ENCODE assay signal across 24 cellular contexts in the genomic region with DNA sequence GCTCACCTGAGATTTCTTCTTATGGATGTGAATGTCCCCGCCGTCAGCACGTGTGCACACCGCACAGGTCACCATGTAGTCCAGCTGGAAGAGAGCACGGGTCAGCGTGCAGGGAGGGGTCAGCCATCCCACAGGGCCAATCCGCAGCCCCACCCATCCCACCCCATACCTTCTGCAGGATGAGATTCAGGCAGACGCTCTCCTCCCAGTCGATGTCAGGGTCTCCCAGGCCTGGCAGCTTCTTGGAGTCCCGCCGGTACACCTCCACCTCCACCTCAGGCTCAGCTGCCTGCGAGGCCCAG.
"Had no signal": no experiment of that assay in that cellular context is flagged by ENCODE, and none has a peak within 500 bp of the region (broad histone marks: within the 10 kb centered on the region; RNA-seq: fewer than 3 reads in every experiment).

No MANE protein-coding gene starts in this region.

- H3K27me3 Mint-ChIP-seq: activated CD8-positive, alpha-beta memory T cell treated with anti-CD3 and anti-CD28 coated beads, Interleukin-2, amount 10 ng/mL, durations not matched to agents 7 days and 5 days; activated naive CD4-positive, alpha-beta T cell treated with anti-CD3 and anti-CD28 coated beads, Interleukin-2, amount 10 ng/mL, durations not matched to agents 7 days and 5 days; activated naive CD8-positive, alpha-beta T cell treated with anti-CD3 and anti-CD28 coated beads for 36 hours; activated T-cell treated with anti-CD3 and anti-CD28 coated beads, Interleukin-2, amount 50 U/mL, for 24 hours; IgD-negative memory B cell; T-cell had no signal

- H3K27ac ChIP-seq: breast epithelium, PC-9, SK-N-MC, VCaP had no signal

- H3K27me3 ChIP-seq: breast epithelium had no signal

- H3K4me2 ChIP-seq: PC-9 had no signal

- H3K9me3 ChIP-seq: breast epithelium had no signal

- DNase-seq: activated CD4-positive, CD25-positive, alpha-beta regulatory T cell; activated CD8-positive, alpha-beta memory T cell treated with anti-CD3 and anti-CD28 coated beads, Interleukin-2, amount 10 ng/mL, durations not matched to agents 7 days and 5 days; activated gamma-delta T cell treated with Interleukin-2 at 50 U/mL for 16 hours; activated naive CD4-positive, alpha-beta T cell treated with anti-CD3 and anti-CD28 coated beads, Interleukin-2, amount 10 ng/mL, durations not matched to agents 7 days and 5 days; activated naive CD8-positive, alpha-beta T cell treated with anti-CD3 and anti-CD28 coated beads for 36 hours; activated T-cell treated with anti-CD3 and anti-CD28 coated beads, Interleukin-2, amount 50 U/mL, for 24 hours; central memory CD4-positive, alpha-beta T cell; KG1; NCI-H1092 treated with DMSO at 0.1 percent for 48 hours; NCI-H1417 treated with DMSO at 0.1 percent for 48 hours; NCI-H1694; NCI-H2029; NCI-H2107; NCI-H2171 treated with DMSO at 0.1 percent for 48 hours; NCI-H226; NCI-H526 treated with DMSO at 0.1 percent for 48 hours; PC-9; SIG-M5; T-cell had no signal

- H3K4me3 Mint-ChIP-seq: activated CD8-positive, alpha-beta memory T cell treated with anti-CD3 and anti-CD28 coated beads, Interleukin-2, amount 10 ng/mL, durations not matched to agents 7 days and 5 days; activated naive CD4-positive, alpha-beta T cell treated with anti-CD3 and anti-CD28 coated beads, Interleukin-2, amount 10 ng/mL, durations not matched to agents 7 days and 5 days; activated naive CD8-positive, alpha-beta T cell treated with anti-CD3 and anti-CD28 coated beads for 36 hours; activated T-cell treated with anti-CD3 and anti-CD28 coated beads, Interleukin-2, amount 50 U/mL, for 24 hours; activated T-helper 1 cell treated with anti-CD3 and anti-CD28 coated beads, Interleukin-12 subunit alpha, Interleukin-12 subunit beta, Interleukin-2, Interleukin-4 antibody, amounts not matched to agents 30 ng/mL and 10 ng/mL and 1 ng/mL, durations not matched to agents 14 hours and 24 hours and 36 hours; IgD-negative memory B cell; T-cell had no signal

- H3K4me3 ChIP-seq: breast epithelium, PC-9, SK-N-MC had no signal

- H2AFZ ChIP-seq: PC-9 had no signal

- H3K4me1 ChIP-seq: breast epithelium had no signal

- ATAC-seq: activated CD8-positive, alpha-beta memory T cell treated with anti-CD3 and anti-CD28 coated beads, Interleukin-2, amount 10 ng/mL, durations not matched to agents 7 days and 5 days; T-cell had no signal

- H3K9me3 Mint-ChIP-seq: activated naive CD4-positive, alpha-beta T cell treated with anti-CD3 and anti-CD28 coated beads, Interleukin-2, amount 10 ng/mL, durations not matched to agents 7 days and 5 days; activated naive CD8-positive, alpha-beta T cell treated with anti-CD3 and anti-CD28 coated beads for 36 hours; activated T-cell treated with anti-CD3 and anti-CD28 coated beads, Interleukin-2, amount 50 U/mL, for 24 hours; activated T-helper 1 cell treated with anti-CD3 and anti-CD28 coated beads, Interleukin-12 subunit alpha, Interleukin-12 subunit beta, Interleukin-2, Interleukin-4 antibody, amounts not matched to agents 30 ng/mL and 10 ng/mL and 1 ng/mL, durations not matched to agents 14 hours and 24 hours and 36 hours; IgD-negative memory B cell; T-cell had no signal

- H3K36me3 ChIP-seq: breast epithelium had no signal

- H3K36me3 Mint-ChIP-seq: activated naive CD4-positive, alpha-beta T cell treated with anti-CD3 and anti-CD28 coated beads, Interleukin-2, amount 10 ng/mL, durations not matched to agents 7 days and 5 days had no signal

- H3K4me1 Mint-ChIP-seq: activated naive CD4-positive, alpha-beta T cell treated with anti-CD3 and anti-CD28 coated beads, Interleukin-2, amount 10 ng/mL, durations not matched to agents 7 days and 5 days; activated naive CD8-positive, alpha-beta T cell treated with anti-CD3 and anti-CD28 coated beads for 36 hours; IgD-negative memory B cell; T-cell had no signal

- H3K27ac Mint-ChIP-seq: activated CD8-positive, alpha-beta memory T cell treated with anti-CD3 and anti-CD28 coated beads, Interleukin-2, amount 10 ng/mL, durations not matched to agents 7 days and 5 days; activated naive CD4-positive, alpha-beta T cell treated with anti-CD3 and anti-CD28 coated beads, Interleukin-2, amount 10 ng/mL, durations not matched to agents 7 days and 5 days; activated naive CD8-positive, alpha-beta T cell treated with anti-CD3 and anti-CD28 coated beads for 36 hours; activated T-cell treated with anti-CD3 and anti-CD28 coated beads, Interleukin-2, amount 50 U/mL, for 24 hours; activated T-helper 1 cell treated with anti-CD3 and anti-CD28 coated beads, Interleukin-12 subunit alpha, Interleukin-12 subunit beta, Interleukin-2, Interleukin-4 antibody, amounts not matched to agents 30 ng/mL and 10 ng/mL and 1 ng/mL, durations not matched to agents 14 hours and 24 hours and 36 hours; IgD-negative memory B cell; T-cell had no signal
